ENCODE assay signal across 8 cellular contexts in genomic region chr4:185011408-185011807, GRCh38. TPM values are rescaled to one million over a fixed set of nuclear protein-coding genes. Genes with fewer than 3 reads are reported as not detected.
DNase-seq lines count a peak whose midpoint lies in the region; ATAC-seq and TF ChIP-seq lines count a peak whose summit lies in the region.

No MANE protein-coding gene starts in this region.

- H3K9me3 ChIP-seq in adrenal gland (replicated peaks in 1 of 3) (no peaks in the 10 kb centered on the region), neural cell (ENCODE audit: low read length) (no peaks in the 10 kb centered on the region)

- no peak overlapping the region for H3K27ac ChIP-seq in HL-60 (replicated peaks)
- H3K27ac ChIP-seq in adrenal gland = no peak overlapping the region
- no peak overlapping the region for H3K27ac ChIP-seq in neural cell (ENCODE audit: low read length)

- no peaks in the 10 kb centered on the region for H3K79me2 ChIP-seq in neural cell (replicated peaks; ENCODE audit: insufficient read depth, low read length)

- peaks cover 10% of the 10 kb centered on the region for H3K4me1 Mint-ChIP-seq in activated naive CD8-positive, alpha-beta T cell treated with anti-CD3 and anti-CD28 coated beads for 36 hours

- intact Hi-C loops in adrenal gland (cut with DNase I) = no loop called here
- intact Hi-C loops in posterior vena cava (cut with DNase I) = no loop called here

- no peak for ATAC-seq in HG02885 (IDR thresholded peaks at IDR 0.05; ENCODE audit: poor library complexity, unreplicated experiment)

- no peak for TF ChIP-seq POLR2A in adrenal gland (IDR thresholded peaks at IDR 0.05)

- TF ChIP-seq CTCF in HL-60 (IDR thresholded peaks at IDR 0.05; ENCODE audit: insufficient read depth, low read length) = peak; percentile 24
- peak in 4 of 6 experiments; percentile 9 to 30 (median 16) for TF ChIP-seq CTCF in adrenal gland (IDR thresholded peaks at IDR 0.05)
- TF ChIP-seq CTCF in neural cell (IDR thresholded peaks at IDR 0.05; ENCODE audit: poor library complexity, severe bottlenecking) = peak; percentile 55

- no peaks in the 10 kb centered on the region for H3K36me3 ChIP-seq in adrenal gland (replicated peaks in 1 of 2)
- H3K36me3 ChIP-seq in neural cell (ENCODE audit: insufficient read depth, low read length) = no peaks in the 10 kb centered on the region

- no peaks in the 10 kb centered on the region for H3K9me3 Mint-ChIP-seq in activated naive CD8-positive, alpha-beta T cell treated with anti-CD3 and anti-CD28 coated beads for 36 hours

- H3K9ac ChIP-seq in neural cell (ENCODE audit: low read length) = no peak overlapping the region

- H4K20me1 ChIP-seq in neural cell (ENCODE audit: insufficient read depth) = no peaks in the 10 kb centered on the region

- WGBS in adrenal gland, 4 donors = 26 to 39% (median 29%) methylated on average over 6 to 8 of the region's 8 CpGs

- H3K4me3 Mint-ChIP-seq in activated naive CD8-positive, alpha-beta T cell treated with anti-CD3 and anti-CD28 coated beads for 36 hours = no peak overlapping the region

- H3K4me1 ChIP-seq in adrenal gland (replicated peaks in 1 of 2) = no peaks in the 10 kb centered on the region

- H3K27ac Mint-ChIP-seq in activated naive CD8-positive, alpha-beta T cell treated with anti-CD3 and anti-CD28 coated beads for 36 hours = no peak overlapping the region

- H3K27me3 ChIP-seq in HL-60 (ENCODE audit: insufficient read depth, poor library complexity, severe bottlenecking) (peaks cover 46% of the 10 kb centered on the region), adrenal gland (peaks cover 32% of the 10 kb centered on the region), neural cell (ENCODE audit: insufficient read depth, low read depth, low read length) (peaks cover 79% of the 10 kb centered on the region)

- TF ChIP-seq EP300 in neural cell (conservative IDR thresholded peaks at IDR 0.05; ENCODE audit: poor library complexity, severe bottlenecking) = no peak

- H3K36me3 Mint-ChIP-seq in activated naive CD8-positive, alpha-beta T cell treated with anti-CD3 and anti-CD28 coated beads for 36 hours = no peaks in the 10 kb centered on the region

- DNase-seq in NCI-H1105 treated with DMSO at 0.1 percent for 48 hours (lab: John Stamatoyannopoulos, UW) = peak; percentile 7
- no peak for DNase-seq in NCI-H1105 (lab: John Stamatoyannopoulos, UW)
- no peak for DNase-seq in HL-60 (ENCODE audit: low read depth in 1 of 2, low spot score in 1 of 2)
- peak in 1 of 7 donors; percentile 16 for DNase-seq in adrenal gland
- DNase-seq in posterior vena cava (ENCODE audit: low spot score) = no peak
- DNase-seq in activated naive CD8-positive, alpha-beta T cell treated with anti-CD3 and anti-CD28 coated beads for 36 hours = no peak

- no peaks in the 10 kb centered on the region for H3F3A ChIP-seq in neural cell (ENCODE audit: insufficient read depth, low read length, poor library complexity, severe bottlenecking)

- no peak for TF ChIP-seq RAD21 in neural cell (conservative IDR thresholded peaks at IDR 0.05)

- H3K4me2 ChIP-seq in neural cell (ENCODE audit: low read length) = no peak overlapping the region

- H3K4me3 ChIP-seq in HL-60 (replicated peaks; ENCODE audit: insufficient read depth, low read length) = no peak overlapping the region
- no peak overlapping the region for H3K4me3 ChIP-seq in adrenal gland
- no peak overlapping the region for H3K4me3 ChIP-seq in neural cell (ENCODE audit: low read length)

- H3K9me2 ChIP-seq in neural cell (ENCODE audit: insufficient read depth, low read length) = no peaks in the 10 kb centered on the region

- no peak overlapping the region for H2AFZ ChIP-seq in neural cell (ENCODE audit: low read depth, low read length)

- H3K27me3 Mint-ChIP-seq in activated naive CD8-positive, alpha-beta T cell treated with anti-CD3 and anti-CD28 coated beads for 36 hours = peaks cover 86% of the 10 kb centered on the region

TF ChIP-seq in neural cell, 6 proteins besides CTCF, POLR2A, EP300 and RAD21:
- TF ChIP-seq SMC3 (conservative IDR thresholded peaks at IDR 0.05; ENCODE audit: poor library complexity) (peak; percentile 27), POLR2AphosphoS5 (IDR thresholded peaks at IDR 0.05) (no peak), EZH2 (IDR thresholded peaks at IDR 0.05; ENCODE audit: borderline replicate concordance, insufficient read depth, low read length, poor library complexity, severe bottlenecking) (no peak), MXI1 (conservative IDR thresholded peaks at IDR 0.05; ENCODE audit: poor library complexity, severe bottlenecking) (no peak)

RNA-seq across cellular contexts. Expression of gene HELT, which starts 6.9 kb away (rescaled TPM):
- not detected for total RNA-seq in adrenal gland
- polyA plus RNA-seq in adrenal gland = not detected
- polyA plus RNA-seq in neural cell = not detected in 2 replicates
- not detected in 2 replicates for polyA minus RNA-seq in neural cell
- total RNA-seq in posterior vena cava = not detected
- total RNA-seq in activated naive CD8-positive, alpha-beta T cell treated with anti-CD3 and anti-CD28 coated beads for 36 hours = not detected
